ENCODE assay signal across 15 cellular contexts in the genomic region with DNA sequence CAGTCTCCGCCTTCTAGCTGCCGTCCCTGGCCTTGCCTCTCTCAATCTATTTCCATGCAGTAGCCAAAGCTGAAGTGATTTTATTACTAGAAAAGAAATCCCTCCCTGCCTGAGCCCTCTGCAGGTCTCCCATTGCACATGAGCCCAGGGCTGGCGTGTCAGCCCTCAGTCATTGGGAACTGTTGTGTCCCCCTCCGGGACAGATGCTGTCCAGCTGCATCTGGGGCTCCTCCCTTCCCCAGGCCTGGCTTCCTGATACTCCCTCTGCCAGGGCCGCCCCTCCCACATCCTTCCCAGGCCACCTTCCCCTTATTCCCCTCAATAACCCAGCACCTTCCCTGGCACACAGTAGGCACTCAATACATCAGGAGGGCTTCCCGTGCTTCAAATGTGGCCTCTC. TPM values are rescaled to one million over a fixed set of nuclear protein-coding genes. Genes with fewer than 3 reads are reported as not detected.
A peak's percentile ranks its signal among the peaks of the same experiment; 100 is the strongest.
DNase-seq lines count a peak whose midpoint lies in the region; ATAC-seq and TF ChIP-seq lines count a peak whose summit lies in the region.
"Had no signal": no experiment of that assay in that cellular context is flagged by ENCODE, and none has a peak within 500 bp of the region (broad histone marks: within the 10 kb centered on the region; RNA-seq: fewer than 3 reads in every experiment).

No MANE protein-coding gene starts in this region.

- POLR2A ChIA-PET in CD4-positive, alpha-beta T cell (lab: Charles Lee), result interaction anchor here (0.9 to 4.5 kb wide), 4 partner anchors 11 to 23 kb away, joined by 3 to 35 read pairs (median 4); a partner anchor contains a TSS

- ATAC-seq in CD4-positive, alpha-beta T cell (ENCODE audit: poor library complexity), result no peak
- peak; percentile 7 for ATAC-seq in GM23338

- H3K4me2 ChIP-seq in GM23338, result no peak overlapping the region

- H3K4me1 ChIP-seq in GM23338 (ENCODE audit: insufficient read depth), result peaks cover 7% of the 10 kb centered on the region; the same call in 1 of the 2 replicates

- H3K27me3 ChIP-seq in CD4-positive, alpha-beta T cell (ENCODE audit: control insufficient read depth, insufficient read depth, low read length), result no peaks in the 10 kb centered on the region
- H3K27me3 ChIP-seq in GM23338 (ENCODE audit: insufficient read depth), result no peaks in the 10 kb centered on the region

- no peaks in the 10 kb centered on the region for H3K36me3 Mint-ChIP-seq in CD4-positive, alpha-beta T cell (ENCODE audit: low read depth)
- H3K36me3 Mint-ChIP-seq in GM23338 (ENCODE audit: low read depth) (peaks cover 79% of the 10 kb centered on the region), endothelial cell (ENCODE audit: low read depth, unreplicated experiment) (peaks cover 12% of the 10 kb centered on the region), nephron (ENCODE audit: low read depth) (no peaks in the 10 kb centered on the region), glutamatergic neuron (ENCODE audit: unreplicated experiment) (no peaks in the 10 kb centered on the region)

- H3K4me3 ChIP-seq in GM23338, result no peak overlapping the region

- peaks cover 29% of the 10 kb centered on the region for H3K36me3 ChIP-seq in GM23338 (ENCODE audit: insufficient read depth)
- H3K36me3 ChIP-seq: esophagus muscularis mucosa had no signal

- H3K4me3 Mint-ChIP-seq in CD4-positive, alpha-beta T cell, result peak overlapping the region; percentile 39
- H3K4me3 Mint-ChIP-seq in GM23338 (peak overlapping the region; percentile 19; the same call in 1 of the 3 replicates), endothelial cell (ENCODE audit: unreplicated experiment) (no peak overlapping the region), nephron (peak overlapping the region in 2 of 3 experiments; percentile 3 to 20), glutamatergic neuron (ENCODE audit: unreplicated experiment) (no peak overlapping the region)

- peak overlapping the region; percentile 48 for H3K27ac Mint-ChIP-seq in CD4-positive, alpha-beta T cell
- H3K27ac Mint-ChIP-seq in GM23338, result peak overlapping the region; percentile 80
- peak overlapping the region; percentile 96 for H3K27ac Mint-ChIP-seq in endothelial cell (ENCODE audit: unreplicated experiment)
- peak overlapping the region; percentile 33 to 89 (median 35) for H3K27ac Mint-ChIP-seq in nephron
- H3K27ac Mint-ChIP-seq in glutamatergic neuron (ENCODE audit: unreplicated experiment), result no peak overlapping the region

- no peaks in the 10 kb centered on the region for H3K9me3 ChIP-seq in CD4-positive, alpha-beta T cell (ENCODE audit: control insufficient read depth, low read length)
- H3K9me3 ChIP-seq: esophagus muscularis mucosa had no signal

- intact Hi-C loops in CD4-positive, alpha-beta T cell (cut with DNase I, micrococcal nuclease), result no loop called here

- H3K79me2 ChIP-seq in GM23338 (replicated peaks; ENCODE audit: insufficient read depth), result peaks cover 16% of the 10 kb centered on the region

- H4K20me1 ChIP-seq in GM23338 (replicated peaks; ENCODE audit: insufficient read depth), result peaks cover 33% of the 10 kb centered on the region

- peaks cover 55% of the 10 kb centered on the region for H3K4me1 Mint-ChIP-seq in CD4-positive, alpha-beta T cell (ENCODE audit: low read depth)
- H3K4me1 Mint-ChIP-seq in GM23338 (peaks cover 28% of the 10 kb centered on the region), endothelial cell (ENCODE audit: unreplicated experiment) (peaks cover 43% of the 10 kb centered on the region), nephron (peaks cover 17% of the 10 kb centered on the region), glutamatergic neuron (ENCODE audit: low read depth, unreplicated experiment) (peaks cover 14% of the 10 kb centered on the region)

- H3F3A ChIP-seq in GM23338 (replicated peaks; ENCODE audit: low read depth), result peaks cover 53% of the 10 kb centered on the region

- no peaks in the 10 kb centered on the region for H3K9me3 Mint-ChIP-seq in CD4-positive, alpha-beta T cell
- H3K9me3 Mint-ChIP-seq in GM23338, result no peaks in the 10 kb centered on the region
- no peaks in the 10 kb centered on the region for H3K9me3 Mint-ChIP-seq in endothelial cell (ENCODE audit: unreplicated experiment)
- H3K9me3 Mint-ChIP-seq in nephron, result no peaks in the 10 kb centered on the region
- peaks cover 7% of the 10 kb centered on the region for H3K9me3 Mint-ChIP-seq in glutamatergic neuron (ENCODE audit: unreplicated experiment)

- CTCF ChIA-PET in CD4-positive, alpha-beta T cell (lab: Charles Lee), result interaction anchor here (1.1 to 2.5 kb wide), 2 partner anchors 29 to 42 kb away, joined by 6 to 10 read pairs; no protein-coding TSS in a partner anchor

- DNase-seq in CD4-positive, alpha-beta T cell, result no peak
- DNase-seq in GM23338 (ENCODE audit: low spot score), result peak; percentile 27
- peak; percentile 35 for DNase-seq in endothelial cell (ENCODE audit: low spot score)
- DNase-seq in activated effector memory CD4-positive, alpha-beta T cell treated with anti-CD3 and anti-CD28 coated beads, Interleukin-2, amount 50 U/mL, for 16 hours, result no peak
- no peak for DNase-seq in stimulated activated CD4-positive, alpha-beta T cell treated with anti-CD3 and anti-CD28 coated beads, Interleukin-2, amount 100 ng/mL, for 48 hours
- DNase-seq in islet precursor cell, result no peak
- no peak for DNase-seq in glutamatergic neuron
- DNase-seq: activated naive CD4-positive, alpha-beta T cell; COR-L47; NCI-H2107; substantia nigra had no signal

- no peak overlapping the region for H3K27ac ChIP-seq in CD4-positive, alpha-beta T cell (ENCODE audit: low read depth, low read length)
- peak overlapping the region; percentile 84 for H3K27ac ChIP-seq in GM23338 (ENCODE audit: low read depth)

- H2AFZ ChIP-seq in GM23338, result no peak overlapping the region

- TF ChIP-seq CTCF in CD4-positive, alpha-beta T cell (IDR thresholded peaks at IDR 0.05), result no peak
- TF ChIP-seq CTCF in GM23338 (conservative IDR thresholded peaks at IDR 0.05; ENCODE audit: low read depth in 2 of 2) (no peak), endothelial cell (IDR thresholded peaks at IDR 0.05; ENCODE audit: unreplicated experiment) (no peak), nephron (IDR thresholded peaks at IDR 0.05; ENCODE audit: unreplicated experiment in 3 of 3) (no peak), glutamatergic neuron (IDR thresholded peaks at IDR 0.05; ENCODE audit: partially characterized antibody, unreplicated experiment) (no peak)

- no peaks in the 10 kb centered on the region for H3K27me3 Mint-ChIP-seq in CD4-positive, alpha-beta T cell
- peaks cover 26% of the 10 kb centered on the region for H3K27me3 Mint-ChIP-seq in GM23338 (ENCODE audit: insufficient read depth, low read depth, poor library complexity)
- H3K27me3 Mint-ChIP-seq in endothelial cell (ENCODE audit: unreplicated experiment), result peaks cover 16% of the 10 kb centered on the region
- peaks cover 6% of the 10 kb centered on the region for H3K27me3 Mint-ChIP-seq in nephron (ENCODE audit: low read depth)
- peaks cover 2% of the 10 kb centered on the region for H3K27me3 Mint-ChIP-seq in glutamatergic neuron (ENCODE audit: unreplicated experiment)

- H3K9me2 ChIP-seq in GM23338 (ENCODE audit: insufficient read depth), result no peaks in the 10 kb centered on the region

RNA-seq across cellular contexts. Expression of a gene that starts 11.3 kb away (rescaled TPM):
- under 1 TPM; 0.36 to 0.56 TPM for total RNA-seq in CD4-positive, alpha-beta T cell
- total RNA-seq in GM23338 (2014; rRNA removed; shearing (Covaris generic)), result 434 and 519 TPM in 2 replicates
- 217 and 220 TPM in 2 replicates for polyA plus RNA-seq in GM23338 (2016; fragmentation: Nextera tagmentation; extraction: Ambion mirVana)
- total RNA-seq in endothelial cell (ENCODE audit: unreplicated experiment), result 50.7 TPM
- 0.74 TPM for total RNA-seq in glutamatergic neuron (ENCODE audit: unreplicated experiment)
- total RNA-seq: esophagus muscularis mucosa, LHCN-M2, sciatic nerve had no signal

RNA-seq across cellular contexts. Expression of a gene that starts 22.4 kb away (rescaled TPM):
- total RNA-seq in CD4-positive, alpha-beta T cell, result 100 to 1,000 TPM; 378 to 383 TPM
- 2.3 TPM in 1 of 2 replicates, not detected in the other for total RNA-seq in GM23338 (2014; rRNA removed; shearing (Covaris generic))
- 6.1 and 7.7 TPM in 2 replicates for polyA plus RNA-seq in GM23338 (2016; fragmentation: Nextera tagmentation; extraction: Ambion mirVana)
- total RNA-seq in endothelial cell (ENCODE audit: unreplicated experiment), result 1.7 TPM
- 1.3 TPM for total RNA-seq in glutamatergic neuron (ENCODE audit: unreplicated experiment)

RNA-seq across cellular contexts. Expression of a gene that starts 24.6 kb away (rescaled TPM):
- not detected for total RNA-seq in CD4-positive, alpha-beta T cell
- 29.1 and 29.9 TPM in 2 replicates for total RNA-seq in GM23338 (2014; rRNA removed; shearing (Covaris generic))
- 15.7 and 16.6 TPM in 2 replicates for polyA plus RNA-seq in GM23338 (2016; fragmentation: Nextera tagmentation; extraction: Ambion mirVana)
- total RNA-seq in endothelial cell (ENCODE audit: unreplicated experiment), result 22.8 TPM
- total RNA-seq in glutamatergic neuron (ENCODE audit: unreplicated experiment), result 31.6 TPM

RNA-seq across cellular contexts. Expression of a gene that starts 41.5 kb away (rescaled TPM):
- total RNA-seq in CD4-positive, alpha-beta T cell, result under 1 TPM; 0.42 to 0.80 TPM
- total RNA-seq in GM23338 (2014; rRNA removed; shearing (Covaris generic)), result 15.9 and 18.8 TPM in 2 replicates
- polyA plus RNA-seq in GM23338 (2016; fragmentation: Nextera tagmentation; extraction: Ambion mirVana), result 6.1 and 7.7 TPM in 2 replicates
- total RNA-seq in endothelial cell (ENCODE audit: unreplicated experiment), result 5.4 TPM
- total RNA-seq in glutamatergic neuron (ENCODE audit: unreplicated experiment), result not detected

RNA-seq across cellular contexts. Expression of a gene that starts 47.0 kb away (rescaled TPM):
- 1 to 10 TPM; 1.6 to 2.2 TPM for total RNA-seq in CD4-positive, alpha-beta T cell
- 10.4 and 10.6 TPM in 2 replicates for total RNA-seq in GM23338 (2014; rRNA removed; shearing (Covaris generic))
- 2.9 and 3.5 TPM in 2 replicates for polyA plus RNA-seq in GM23338 (2016; fragmentation: Nextera tagmentation; extraction: Ambion mirVana)
- total RNA-seq in endothelial cell (ENCODE audit: unreplicated experiment) (10.1 TPM), glutamatergic neuron (ENCODE audit: unreplicated experiment) (18.7 TPM)

Comparison
In these comparisons a context has a peak if more than half of its experiments do, and no peak if none do; other contexts are left out.
1. DNase-seq: peak in GM23338 (single experiment) and endothelial cell (single experiment); none in CD4-positive, alpha-beta T cell (0 of 10), activated effector memory CD4-positive, alpha-beta T cell treated with anti-CD3 and anti-CD28 coated beads, Interleukin-2, amount 50 U/mL, for 16 hours (single experiment), stimulated activated CD4-positive, alpha-beta T cell treated with anti-CD3 and anti-CD28 coated beads, Interleukin-2, amount 100 ng/mL, for 48 hours (0 of 2), islet precursor cell (single experiment) and glutamatergic neuron (single experiment).
2. H3K4me3 Mint-ChIP-seq: peak in CD4-positive, alpha-beta T cell (single experiment), GM23338 (single experiment) and nephron (2 of 3); none in endothelial cell (single experiment) and glutamatergic neuron (single experiment).
3. RNA of a gene that starts 11.3 kb away (total RNA-seq): 434 to 519 TPM in GM23338 and 50.7 TPM in endothelial cell (single experiment); 0.74 TPM in glutamatergic neuron (single experiment) and 0.36 to 0.56 TPM in CD4-positive, alpha-beta T cell; every median in the first group is over 10 times any median in the second.
4. RNA of a gene that starts 22.4 kb away (total RNA-seq): 378 to 383 TPM in CD4-positive, alpha-beta T cell; 2.3 TPM in GM23338, 1.7 TPM in endothelial cell (single experiment) and 1.3 TPM in glutamatergic neuron (single experiment); every median in the first group is over 100 times any median in the second.
5. RNA of a gene that starts 24.6 kb away (total RNA-seq): 31.6 TPM in glutamatergic neuron (single experiment), 29.1 to 29.9 TPM in GM23338 and 22.8 TPM in endothelial cell (single experiment); not detected in CD4-positive, alpha-beta T cell; every median in the first group is over 10 times any median in the second.